ENCODE assay signal across 29 cellular contexts in genomic region chr17:71202449-71202848, GRCh38.
"Had no signal": no experiment of that assay in that cellular context is flagged by ENCODE, and none has a peak within 500 bp of the region (broad histone marks: within the 10 kb centered on the region; RNA-seq: fewer than 3 reads in every experiment).

No MANE protein-coding gene starts in this region.

- H3K4me1 ChIP-seq: neural progenitor cell, parathyroid adenoma, right atrium auricular region, right lobe of liver, testis, thyroid gland, transverse colon, upper lobe of left lung, vagina had no signal

- H2AFZ ChIP-seq: neural progenitor cell, parathyroid adenoma had no signal

- H3K36me3 ChIP-seq: left ventricle myocardium inferior, neural progenitor cell, neutrophil, right atrium auricular region, right lobe of liver, stomach, thyroid gland, transverse colon, upper lobe of left lung, vagina had no signal

- H3K79me2 ChIP-seq: parathyroid adenoma had no signal

- H3K4me2 ChIP-seq: neural progenitor cell had no signal

- H3K9ac ChIP-seq: neural progenitor cell, parathyroid adenoma had no signal

- H3K4me3 ChIP-seq: left ventricle myocardium inferior, lung, neural progenitor cell, psoas muscle, right atrium auricular region, right lobe of liver, skin epidermis, stomach, testis, thyroid gland, transverse colon, upper lobe of left lung, vagina had no signal

- H3K27me3 ChIP-seq: neural progenitor cell, neutrophil, right atrium auricular region, right lobe of liver, stomach, testis, thyroid gland, transverse colon, upper lobe of left lung, vagina had no signal

- DNase-seq: hypothalamus; immature natural killer cell; islet precursor cell; left ventricle myocardium inferior; mesendoderm; naive B cell; natural killer cell; nephron progenitor cell; occipital lobe; psoas muscle; right lobe of liver; stimulated activated CD4-positive, alpha-beta T cell treated with anti-CD3 and anti-CD28 coated beads, Interleukin-12 subunit alpha, Interleukin-12 subunit beta, amount 100 ng/mL, for 4 hours; stimulated activated CD4-positive, alpha-beta T cell treated with anti-CD3 and anti-CD28 coated beads, Interleukin-15, amount 100 ng/mL, for 24 hours; stimulated activated CD4-positive, alpha-beta T cell treated with anti-CD3 and anti-CD28 coated beads, Interleukin-2, amount 100 ng/mL, for 24 hours; stimulated activated CD4-positive, alpha-beta T cell treated with anti-CD3 and anti-CD28 coated beads, Interleukin-4, amount 100 ng/mL, for 1 hour; stimulated activated naive B cell treated with anti-CD40 and anti-IgM and Interleukin-4, amounts not matched to agents 10 μg/mL and 1 μg/mL and 100 μg/mL, for 72 hours; stimulated activated naive CD8-positive, alpha-beta T cell treated with anti-CD3 and anti-CD28 coated beads, Interleukin-15, Interleukin-2, amounts not matched to agents 100 U/mL and 50 U/mL, for 24 hours; stomach; testis; thyroid gland; transverse colon; upper lobe of left lung had no signal

- H3K9me3 ChIP-seq: left ventricle myocardium inferior, neutrophil, psoas muscle, right atrium auricular region, right lobe of liver, stomach, testis, thyroid gland, transverse colon, upper lobe of left lung, vagina had no signal

- H3K27ac ChIP-seq: left ventricle myocardium inferior, neural progenitor cell, neutrophil, parathyroid adenoma, psoas muscle, right atrium auricular region, right lobe of liver, skin epidermis, stomach, testis, thyroid gland, transverse colon, upper lobe of left lung, vagina had no signal
